10 cellular contexts compared by ENCODE assay signal in the genomic region with DNA sequence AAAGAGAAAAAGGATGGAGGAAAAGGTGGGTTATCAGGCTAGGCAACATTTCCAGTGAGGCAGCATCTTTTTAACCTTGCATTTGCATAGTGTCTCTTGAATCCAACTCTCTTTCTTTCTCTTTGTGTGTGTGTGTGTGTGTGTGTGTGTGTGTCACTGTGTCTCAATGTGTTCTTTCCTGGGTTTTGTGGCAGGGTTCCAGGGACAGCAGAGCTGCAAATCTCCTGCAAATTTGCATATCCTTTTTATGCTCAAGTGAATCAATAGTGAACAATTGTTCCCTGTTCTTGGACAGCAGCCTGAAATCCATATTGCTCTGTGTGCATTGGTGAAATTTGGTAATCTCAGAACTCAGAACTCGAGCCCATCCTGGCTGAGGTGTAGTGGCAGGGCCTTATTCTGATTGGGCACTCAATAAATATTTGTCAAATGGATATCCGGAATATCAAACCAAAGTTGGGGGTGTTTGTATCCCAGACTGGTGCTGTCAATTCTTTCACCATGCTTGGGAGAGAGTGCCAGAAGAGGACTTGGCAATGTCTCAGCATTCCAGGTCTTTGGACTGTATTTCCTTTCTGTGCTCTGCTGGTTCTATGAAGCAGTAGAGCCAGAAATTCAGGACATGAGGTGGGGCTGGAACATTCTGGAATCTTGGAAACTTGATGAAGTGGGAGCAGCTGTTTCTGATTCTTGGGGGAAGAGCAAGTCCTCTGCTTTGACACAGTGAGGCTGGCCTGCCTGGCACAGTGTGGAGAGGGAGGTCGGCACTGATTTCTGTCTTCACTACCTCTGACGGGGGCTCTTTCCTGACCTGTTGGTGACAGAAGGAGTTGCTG.
A peak's percentile ranks its signal among the peaks of the same experiment; 100 is the strongest.
DNase-seq lines count a peak whose midpoint lies in the region; ATAC-seq, FAIRE-seq and TF ChIP-seq lines count a peak whose summit lies in the region.
"Had no signal": no experiment of that assay in that cellular context is flagged by ENCODE, and none has a peak within 500 bp of the region (broad histone marks: within the 10 kb centered on the region; RNA-seq: fewer than 3 reads in every experiment).

No MANE protein-coding gene starts in this region.

- H3K4me1 ChIP-seq in body of pancreas, result peaks cover 18% of the 10 kb centered on the region

- FAIRE-seq in GM19239 (lab: Jason Lieb, UNC), result no peak

- DNase-seq in GM04504 (ENCODE audit: low read depth) (peak; percentile 72), body of pancreas (peak; percentile 36 to 61 (median 56)), left ventricle myocardium superior (peak; percentile 48), skeletal muscle cell (ENCODE audit: low read depth) (peak; percentile 45), GM19239 (ENCODE audit: insufficient read length, low spot score) (no peak), T1000 (lab: John Stamatoyannopoulos, UW) (no peak), iPS-NIHi11 (ENCODE audit: low spot score) (no peak), GM19238 (ENCODE audit: insufficient read length, low spot score) (no peak)
- DNase-seq: activated CD4-positive, alpha-beta T cell treated with anti-CD3 and anti-CD28 coated beads for 48 hours; cerebellar nuclear complex had no signal

- peak overlapping the region in 3 of 4 donors; percentile 2 to 58 (median 28) for H3K27ac ChIP-seq in body of pancreas

- ATAC-seq in body of pancreas, result peak; percentile 62
- peak; percentile 74 for ATAC-seq in left ventricle myocardium superior

- no peaks in the 10 kb centered on the region for H3K27me3 ChIP-seq in body of pancreas

- H3K4me3 ChIP-seq in body of pancreas (no peak overlapping the region), skeletal muscle cell (ENCODE audit: low read depth, low read length) (no peak overlapping the region)

- H3K36me3 ChIP-seq in body of pancreas (replicated peaks in 1 of 2; ENCODE audit: insufficient read depth in 1 of 2, low read depth in 2 of 2), result no peaks in the 10 kb centered on the region

- WGBS in body of pancreas, 2 donors, result 41 to 47% methylated on average over 4 of the region's 4 CpGs

- TF ChIP-seq CTCF in body of pancreas (IDR thresholded peaks at IDR 0.05), result no peak

- no peaks in the 10 kb centered on the region for H3K9me3 ChIP-seq in body of pancreas

- TF ChIP-seq POLR2A in body of pancreas (IDR thresholded peaks at IDR 0.05), result no peak

- intact Hi-C loops in body of pancreas (cut with DNase I) (no loop called here), left ventricle myocardium superior (cut with micrococcal nuclease) (no loop called here)

Comparison
In these comparisons a context has a peak if more than half of its experiments do, and no peak if none do; other contexts are left out.
1. DNase-seq: peak in GM04504 (single experiment), body of pancreas (4 of 4), left ventricle myocardium superior (single experiment) and skeletal muscle cell (single experiment); none in GM19239 (single experiment), T1000 (single experiment), iPS-NIHi11 (single experiment) and GM19238 (single experiment).